1 cellular context compared by ENCODE assay signal in the genomic region with DNA sequence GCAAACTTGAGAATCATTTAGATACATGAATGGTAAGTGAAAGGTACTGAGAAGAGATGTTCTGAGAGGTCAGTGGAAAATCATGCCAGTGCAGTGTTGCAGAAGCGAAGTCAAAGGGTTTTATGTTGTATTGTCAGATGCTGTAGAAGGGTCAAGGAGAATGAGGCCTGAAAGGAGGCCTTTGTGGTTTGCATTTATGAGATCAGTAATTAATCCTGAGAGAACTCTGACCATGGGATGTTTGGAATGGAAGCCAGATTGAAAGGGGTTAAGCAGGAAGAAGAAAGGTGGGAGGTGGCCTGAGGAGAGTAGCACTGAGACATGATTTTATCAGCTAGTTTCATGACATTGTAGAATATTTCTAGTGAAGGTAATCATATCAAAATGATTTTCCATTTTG.
TF ChIP-seq lines count a peak whose summit lies in the region.

No MANE protein-coding gene starts in this region.

TF ChIP-seq in GM23338, 12 proteins besides CTCF, POLR2A, EP300 and RAD21 (continued from another document):
- TF ChIP-seq ZNF462 (CRISPR knock-in tag; IDR thresholded peaks at IDR 0.05) (no peak), ZNF114 (CRISPR knock-in tag; IDR thresholded peaks at IDR 0.05) (no peak), JUNB (IDR thresholded peaks at IDR 0.05; ENCODE audit: unreplicated experiment) (no peak), ETS1 (IDR thresholded peaks at IDR 0.05) (no peak), NANOG (IDR thresholded peaks at IDR 0.05; ENCODE audit: borderline replicate concordance) (no peak), ZNF331 (CRISPR knock-in tag; IDR thresholded peaks at IDR 0.05; ENCODE audit: low read depth) (no peak)
